Comparison of ENCODE assay signal across 22 cellular contexts in genomic region chr5:113343343-113343742, GRCh38.
DNase-seq lines count a peak whose midpoint lies in the region; ATAC-seq and TF ChIP-seq lines count a peak whose summit lies in the region.
"Had no signal": no experiment of that assay in that cellular context is flagged by ENCODE, and none has a peak within 500 bp of the region (broad histone marks: within the 10 kb centered on the region; RNA-seq: fewer than 3 reads in every experiment).

No MANE protein-coding gene starts in this region.

- H3K9me3 ChIP-seq in RWPE2 (ENCODE audit: severe bottlenecking) (no peaks in the 10 kb centered on the region), heart right ventricle (peaks cover 0 to 5% (median 0%) of the 10 kb centered on the region in 11 donors)
- H3K9me3 ChIP-seq: BLaER1, Caco-2, sigmoid colon, upper lobe of right lung had no signal

- 30 to 45% methylated on average over 3 of the region's 3 CpGs for WGBS in heart right ventricle, 2 donors

- H3K27ac ChIP-seq in RWPE2 (ENCODE audit: poor library complexity, severe bottlenecking) (no peak overlapping the region), heart right ventricle (peak overlapping the region in 5 of 10 donors; percentile 3 to 42 (median 20))
- H3K27ac ChIP-seq: BLaER1, sigmoid colon, upper lobe of right lung had no signal

- TF ChIP-seq CTCF in RWPE2 (IDR thresholded peaks at IDR 0.05; ENCODE audit: poor library complexity, severe bottlenecking), result no peak
- TF ChIP-seq CTCF in choroid plexus epithelial cell (conservative IDR thresholded peaks at IDR 0.05; ENCODE audit: low read depth, low read length), result no peak
- TF ChIP-seq CTCF in heart right ventricle (IDR thresholded peaks at IDR 0.05), result no peak
- TF ChIP-seq CTCF in GM13976 (IDR thresholded peaks at IDR 0.05; ENCODE audit: borderline replicate concordance, control extremely low read depth, extremely low read depth, insufficient read depth, missing control alignments), result no peak

- H3K4me1 ChIP-seq in RWPE2 (ENCODE audit: insufficient read depth, poor library complexity, severe bottlenecking) (peaks cover 11% of the 10 kb centered on the region), heart right ventricle (peaks cover 0 to 24% (median 6%) of the 10 kb centered on the region in 9 donors)
- H3K4me1 ChIP-seq: Caco-2, upper lobe of right lung had no signal

- H3K27me3 ChIP-seq in RWPE2 (ENCODE audit: insufficient read depth, poor library complexity, severe bottlenecking), result no peaks in the 10 kb centered on the region
- no peaks in the 10 kb centered on the region for H3K27me3 ChIP-seq in heart right ventricle
- H3K27me3 ChIP-seq: BLaER1, sigmoid colon, upper lobe of right lung had no signal

- H3K36me3 ChIP-seq in RWPE2 (ENCODE audit: low read depth) (no peaks in the 10 kb centered on the region), heart right ventricle (no peaks in the 10 kb centered on the region)
- H3K36me3 ChIP-seq: BLaER1, sigmoid colon, upper lobe of right lung had no signal

- in situ Hi-C loops in GM13976 (cut with MboI; ENCODE audit: low sequenced_read_pairs, unreplicated experiment), result loop anchor here (25.0 kb wide), 2 partner anchors 169 to 269 kb away; partner anchors contain the start of gene YTHDC2

- DNase-seq in Daoy (ENCODE audit: low read depth) (peak; percentile 28), RWPE2 (ENCODE audit: low spot score) (no peak), choroid plexus epithelial cell (ENCODE audit: low read depth) (peak; percentile 70), heart right ventricle (peak in 1 of 2 donors; percentile 30), SKM-1 treated with dmso at 0.1 percent for 144 hours (lab: John Stamatoyannopoulos, UW; ENCODE audit: unreplicated experiment) (no peak), GM13976 (ENCODE audit: low spot score) (no peak)
- DNase-seq: activated CD8-positive, alpha-beta T cell treated with anti-CD3 and anti-CD28 coated beads for 36 hours; activated naive CD4-positive, alpha-beta T cell; activated T-cell treated with anti-CD3 and anti-CD28 coated beads, Interleukin-2, amount 50 U/mL, for 1 hour; amygdala; Caco-2; cerebellar nuclear complex; DND-41; glutamatergic neuron; GOT3; NCI-H146; NCI-H524 treated with DMSO at 0.1 percent for 48 hours; sigmoid colon; upper lobe of right lung had no signal

- intact Hi-C loops in heart right ventricle (cut with DNase I), result loop anchor here in 3 of 10 donors (5.0 to 10.0 kb wide), 3 partner anchors 169 to 264 kb away; partner anchors contain the start of gene YTHDC2 (in 3 of the 3)

- no peak overlapping the region for H3K4me3 ChIP-seq in RWPE2 (ENCODE audit: severe bottlenecking)
- H3K4me3 ChIP-seq in choroid plexus epithelial cell (ENCODE audit: low read depth, low read length), result no peak overlapping the region
- H3K4me3 ChIP-seq in heart right ventricle, result no peak overlapping the region
- H3K4me3 ChIP-seq: BLaER1, sigmoid colon, upper lobe of right lung had no signal

- ATAC-seq in RWPE2 (ENCODE audit: low read depth) (0 out of 3 replicates have a peak, but pooled peaks have one; percentile 15), heart right ventricle (peak; percentile 66 to 95 (median 90)), HG03469 (IDR thresholded peaks at IDR 0.05; ENCODE audit: unreplicated experiment) (no peak), HG02840 (IDR thresholded peaks at IDR 0.05; ENCODE audit: low FRiP score, unreplicated experiment) (no peak)
- ATAC-seq: activated CD8-positive, alpha-beta T cell treated with anti-CD3 and anti-CD28 coated beads for 36 hours; upper lobe of right lung had no signal

Comparison
In these comparisons a context has a peak if more than half of its experiments do, and no peak if none do; other contexts are left out.
1. DNase-seq: peak in Daoy (single experiment) and choroid plexus epithelial cell (single experiment); none in RWPE2 (single experiment), SKM-1 treated with dmso at 0.1 percent for 144 hours (single experiment) and GM13976 (single experiment).
2. ATAC-seq: peak in RWPE2 (single experiment) and heart right ventricle (8 of 8); none in HG03469 (single experiment) and HG02840 (single experiment).